Comparison of ENCODE assay signal across 8 cellular contexts in genomic region chr7:158827411-158828342, GRCh38. TPM values are rescaled to one million over a fixed set of nuclear protein-coding genes. Genes with fewer than 3 reads are reported as not detected.
DNase-seq lines count a peak whose midpoint lies in the region; ATAC-seq, FAIRE-seq and TF ChIP-seq lines count a peak whose summit lies in the region.

No MANE protein-coding gene starts in this region.

- H2AFZ ChIP-seq in KMS-11 (ENCODE audit: low read depth) (peak overlapping the region; percentile 66), HepG2 (ENCODE audit: low read length) (no peak overlapping the region)

- H3K79me2 ChIP-seq in KMS-11 (ENCODE audit: insufficient read depth, low read depth) (peaks cover 49% of the 10 kb centered on the region), HepG2 (ENCODE audit: insufficient read depth, low read length) (peaks cover 54% of the 10 kb centered on the region)

- H3K4me2 ChIP-seq in KMS-11 (peak overlapping the region; percentile 79), HepG2 (ENCODE audit: low read depth, low read length) (peak overlapping the region; percentile 94)

- no peaks in the 10 kb centered on the region for H3K27me3 ChIP-seq in CD4-positive, alpha-beta memory T cell (ENCODE audit: insufficient read depth, low read length)
- H3K27me3 ChIP-seq in KMS-11 (ENCODE audit: insufficient read depth, low read depth): no peaks in the 10 kb centered on the region
- H3K27me3 ChIP-seq in adrenal gland: no peaks in the 10 kb centered on the region
- H3K27me3 ChIP-seq in HepG2 (ENCODE audit: control insufficient read depth in 1 of 2, insufficient read depth in 2 of 2, low read length in 2 of 2): no peaks in the 10 kb centered on the region; a peak in 1 of 5 replicates
- H3K27me3 ChIP-seq in thyroid gland: no peaks in the 10 kb centered on the region

- peak overlapping the region; percentile 90 to 99 (median 98) for H3K27ac Mint-ChIP-seq in CD4-positive, alpha-beta memory T cell

- H3K4me3 Mint-ChIP-seq in CD4-positive, alpha-beta memory T cell: peak overlapping the region; percentile 90 to 98 (median 96)

- TF ChIP-seq EP300 in HepG2 (IDR thresholded peaks at IDR 0.05; ENCODE audit: low read depth in 2 of 2, low read length in 2 of 2): no peak
- no peak for TF ChIP-seq EP300 in HepG2 (CRISPR knock-in tag; IDR thresholded peaks at IDR 0.05; ENCODE audit: borderline replicate concordance)

- peak overlapping the region; percentile 45 to 87 for H3K4me3 ChIP-seq in CD4-positive, alpha-beta memory T cell (ENCODE audit: low read length in 2 of 2)
- H3K4me3 ChIP-seq in KMS-11 (IDR thresholded peaks at IDR 0.05; ENCODE audit: insufficient read depth, low read depth, low read length) (peak overlapping the region; percentile 70), adrenal gland (peak overlapping the region; percentile 49 to 97 (median 96)), HepG2 (replicated peaks in 1 of 3; ENCODE audit: insufficient read depth in 1 of 3, low read depth in 2 of 3, low read length in 3 of 3) (peak overlapping the region; percentile 77 to 96 (median 90)), thyroid gland (replicated peaks in 1 of 3) (peak overlapping the region; percentile 42 to 98 (median 75))

- H3K9me3 ChIP-seq in CD4-positive, alpha-beta memory T cell (ENCODE audit: control insufficient read depth in 1 of 2, low read length in 2 of 2): no peaks in the 10 kb centered on the region
- H3K9me3 ChIP-seq in adrenal gland (replicated peaks in 1 of 3) (no peaks in the 10 kb centered on the region), HepG2 (ENCODE audit: low read length) (no peaks in the 10 kb centered on the region), thyroid gland (no peaks in the 10 kb centered on the region)

- peaks cover 27 to 60% (median 39%) of the 10 kb centered on the region in 4 donors for H3K4me1 Mint-ChIP-seq in CD4-positive, alpha-beta memory T cell

- no peaks in the 10 kb centered on the region for H3K36me3 ChIP-seq in CD4-positive, alpha-beta memory T cell (ENCODE audit: insufficient read depth, low read length)
- no peaks in the 10 kb centered on the region for H3K36me3 ChIP-seq in KMS-11 (ENCODE audit: insufficient read depth)
- H3K36me3 ChIP-seq in adrenal gland (replicated peaks in 1 of 2): no peaks in the 10 kb centered on the region
- no peaks in the 10 kb centered on the region for H3K36me3 ChIP-seq in HepG2 (replicated peaks in 1 of 2; ENCODE audit: control insufficient read depth in 1 of 2, insufficient read depth in 2 of 2, low read length in 2 of 2)
- H3K36me3 ChIP-seq in thyroid gland: no peaks in the 10 kb centered on the region

- TF ChIP-seq CTCF in KMS-11 (conservative IDR thresholded peaks at IDR 0.05; ENCODE audit: low read depth, low read length) (no peak), adrenal gland (IDR thresholded peaks at IDR 0.05) (no peak), HepG2 (CRISPR knock-in tag; IDR thresholded peaks at IDR 0.05) (no peak), thyroid gland (IDR thresholded peaks at IDR 0.05) (no peak)

- H3K27me3 Mint-ChIP-seq in CD4-positive, alpha-beta memory T cell: no peaks in the 10 kb centered on the region

- TF ChIP-seq POLR2A in adrenal gland (IDR thresholded peaks at IDR 0.05): peak in 1 of 2 donors; percentile 63
- no peak for TF ChIP-seq POLR2A in HepG2 (IDR thresholded peaks at IDR 0.05; ENCODE audit: insufficient read depth in 1 of 2, low read depth in 2 of 2, low read length in 2 of 2)
- TF ChIP-seq POLR2A in thyroid gland (IDR thresholded peaks at IDR 0.05): no peak

- H3K9ac ChIP-seq in KMS-11: peak overlapping the region; percentile 68
- peak overlapping the region; percentile 91 for H3K9ac ChIP-seq in HepG2 (ENCODE audit: insufficient read depth, low read depth, low read length)

- peaks cover 0 to 2% (median 0%) of the 10 kb centered on the region in 8 donors for H3K9me3 Mint-ChIP-seq in CD4-positive, alpha-beta memory T cell

- peaks cover 10 to 21% of the 10 kb centered on the region in 2 donors for H3K36me3 Mint-ChIP-seq in CD4-positive, alpha-beta memory T cell

- in situ Hi-C loops in HepG2 (cut with HindIII; ENCODE audit: extremely low pct_ligation_motif_present, low pct_unique_long_range_greater_than_20kb): no loop called here

- peak; percentile 46 to 71 (median 62) for DNase-seq in CD4-positive, alpha-beta memory T cell
- DNase-seq in adrenal gland (peak in 1 of 7 donors; percentile 44), HepG2 (ENCODE audit: low spot score) (no peak), thyroid gland (no peak)
- no peak for DNase-seq in activated CD4-positive, alpha-beta T cell treated with anti-CD3 and anti-CD28 coated beads, Interleukin-2, amount 50 U/mL, for 1 hour

- CTCF ChIA-PET in CD4-positive, alpha-beta memory T cell (lab: Charles Lee; ENCODE audit: partially characterized antibody): interaction anchor here (1.1 to 1.9 kb wide), 6 partner anchors 11 to 117 kb away, joined by 3 to 7 read pairs (median 4); no protein-coding TSS in a partner anchor
- CTCF ChIA-PET in HepG2 (lab: Yijun Ruan, JAX; ENCODE audit: low intra/inter-chr PET ratio, low total read pairs): no interaction called here

- intact Hi-C loops in CD4-positive, alpha-beta memory T cell (cut with micrococcal nuclease): loop anchor here (2.0 kb wide), 3 partner anchors 15 to 67 kb away; no protein-coding TSS in a partner anchor
- intact Hi-C loops in adrenal gland (cut with DNase I) (loop anchor here in 1 of 2 donors (5.0 kb wide), 1 partner anchor 45 kb away; no protein-coding TSS in a partner anchor), HepG2 (cut with micrococcal nuclease; ENCODE audit: unreplicated experiment) (no loop called here), thyroid gland (cut with DNase I) (no loop called here)

- ATAC-seq in HepG2: no peak
- ATAC-seq in HG03439 (IDR thresholded peaks at IDR 0.05; ENCODE audit: unreplicated experiment): no peak
- no peak for ATAC-seq in HG03378 (IDR thresholded peaks at IDR 0.05; ENCODE audit: unreplicated experiment)

- WGBS in adrenal gland, 4 donors: 20 to 25% (median 25%) methylated on average over 21 of the region's 21 CpGs
- 21% methylated on average over 21 of the region's 21 CpGs for WGBS in HepG2 (ENCODE audit: low lambda C conversion rate)
- WGBS in thyroid gland, 2 donors: 29 to 32% methylated on average over 20 to 21 of the region's 21 CpGs

- no peak for TF ChIP-seq RAD21 in HepG2 (CRISPR knock-in tag; IDR thresholded peaks at IDR 0.05)

- peak overlapping the region; percentile 95 for H3K27ac ChIP-seq in CD4-positive, alpha-beta memory T cell (ENCODE audit: low read depth, low read length)
- H3K27ac ChIP-seq in KMS-11 (peak overlapping the region; percentile 72), adrenal gland (peak overlapping the region; percentile 91 to 100 (median 99)), HepG2 (ENCODE audit: extremely low read length, insufficient read depth, low read length) (peak overlapping the region; percentile 90), thyroid gland (peak overlapping the region; percentile 89 to 100 (median 100))

- H4K20me1 ChIP-seq in KMS-11 (ENCODE audit: insufficient read depth) (no peaks in the 10 kb centered on the region), HepG2 (ENCODE audit: insufficient read depth, low read length) (peaks cover 17% of the 10 kb centered on the region)

- peaks cover 60% of the 10 kb centered on the region for H3K4me1 ChIP-seq in CD4-positive, alpha-beta memory T cell (ENCODE audit: insufficient read depth, low read length)
- peaks cover 27% of the 10 kb centered on the region for H3K4me1 ChIP-seq in KMS-11 (ENCODE audit: low read depth, poor library complexity, severe bottlenecking)
- H3K4me1 ChIP-seq in adrenal gland (replicated peaks in 1 of 2): peaks cover 7 to 19% of the 10 kb centered on the region in 2 donors
- H3K4me1 ChIP-seq in HepG2 (ENCODE audit: insufficient read depth, low read length): peaks cover 46% of the 10 kb centered on the region
- peaks cover 12 to 18% of the 10 kb centered on the region in 2 donors for H3K4me1 ChIP-seq in thyroid gland

- no peak for FAIRE-seq in HepG2 (lab: Jason Lieb, UNC)

- TSS peak; percentile 79 for BruUV-seq in HepG2 (replicated peaks; lab: Mats Ljungman, UMichigan)

- POLR2A ChIA-PET in CD4-positive, alpha-beta memory T cell (lab: Charles Lee; ENCODE audit: partially characterized antibody): interaction anchor here (1.1 to 13.5 kb wide), 7 partner anchors 10 to 123 kb away, joined by 4 to 255 read pairs (median 25); partner anchors contain the start of gene NCAPG2
- POLR2A ChIA-PET in HepG2 (lab: Yijun Ruan, JAX): interaction anchor here (0.7 to 3.2 kb wide), 4 partner anchors 9 to 29 kb away, joined by 3 to 21 read pairs (median 6); no protein-coding TSS in a partner anchor

RNA-seq across cellular contexts. Expression of gene ESYT2, which starts 1.6 kb away (rescaled TPM):
- 100 to 1,000 TPM; 114 to 116 TPM for total RNA-seq in CD4-positive, alpha-beta memory T cell
- polyA plus RNA-seq in CD4-positive, alpha-beta memory T cell: 10 to 100 TPM; 52.3 to 99.4 TPM
- total RNA-seq in adrenal gland (100 to 1,000 TPM in 2 of 8 donors, 10 to 100 TPM in 6; 56.2 to 102 (median 87.6) TPM), HepG2 (2016; rRNA removed; fragmentation: Illumina TruSeq; extraction: Trizol) (26.0 and 37.3 TPM in 2 replicates), thyroid gland (100 to 1,000 TPM; 102 to 123 (median 116) TPM)
- polyA plus RNA-seq in adrenal gland (10 to 100 TPM; 16.8 to 57.6 (median 24.5) TPM), HepG2 (2011; rRNA removed) (28.5 and 29.6 TPM in 2 replicates)
- total RNA-seq in HepG2 (2016; cell fraction: cytosol; rRNA removed; fragmentation: Illumina TruSeq; extraction: Trizol; ENCODE audit: low read depth): 23.2 and 25.4 TPM in 2 replicates
- total RNA-seq in HepG2 (2016; cell fraction: insoluble cytoplasmic fraction; rRNA removed; fragmentation: Illumina TruSeq; extraction: Trizol): 23.4 and 37.6 TPM in 2 replicates
- 25.1 and 27.8 TPM in 2 replicates for total RNA-seq in HepG2 (2016; cell fraction: membrane; rRNA removed; fragmentation: Illumina TruSeq; extraction: Trizol)
- total RNA-seq in HepG2 (2016; cell fraction: nucleus; rRNA removed; fragmentation: Illumina TruSeq; extraction: Trizol): 30.5 and 36.8 TPM in 2 replicates
- polyA plus RNA-seq in HepG2 (2011; cell fraction: cytosol; rRNA removed): 21.0 and 24.9 TPM in 2 replicates
- 30.7 and 35.6 TPM in 2 replicates for polyA plus RNA-seq in HepG2 (2011; cell fraction: nucleus; rRNA removed)
- 24.9 and 27.0 TPM in 2 replicates for polyA plus RNA-seq in HepG2 (2012)
- 6.2 and 6.5 TPM in 2 replicates for polyA plus RNA-seq in HepG2 (2016; cell fraction: cytosol; fragmentation: Illumina TruSeq; extraction: Trizol; ENCODE audit: low read depth)
- polyA plus RNA-seq in HepG2 (2016; cell fraction: insoluble cytoplasmic fraction; fragmentation: Illumina TruSeq; extraction: Trizol; ENCODE audit: low read depth): 18.2 and 18.4 TPM in 2 replicates
- 12.5 and 13.5 TPM in 2 replicates for polyA plus RNA-seq in HepG2 (2016; cell fraction: membrane; fragmentation: Illumina TruSeq; extraction: Trizol; ENCODE audit: low read depth)
- polyA plus RNA-seq in HepG2 (2016; cell fraction: nucleus; fragmentation: Illumina TruSeq; extraction: Trizol; ENCODE audit: insufficient read depth, low read depth): 36.5 and 39.4 TPM in 2 replicates
- polyA minus RNA-seq in HepG2 (2011; rRNA and poly(A)+ RNA removed; ENCODE audit: low replicate concordance): 37.9 and 66.1 TPM in 2 replicates
- 35.0 and 40.6 TPM in 2 replicates for polyA minus RNA-seq in HepG2 (2011; cell fraction: cytosol; rRNA and poly(A)+ RNA removed)
- 30.6 and 37.2 TPM in 2 replicates for polyA minus RNA-seq in HepG2 (2011; cell fraction: nucleus; rRNA and poly(A)+ RNA removed)

RNA-seq across cellular contexts. Expression of gene DYNC2I1, which starts 28.7 kb away (rescaled TPM):
- total RNA-seq in CD4-positive, alpha-beta memory T cell: 10 to 100 TPM; 14.7 to 15.2 TPM
- polyA plus RNA-seq in CD4-positive, alpha-beta memory T cell: 10 to 100 TPM in 1 of 2 donors, 1 to 10 TPM in 1; 6.2 to 24.1 TPM
- total RNA-seq in adrenal gland (10 to 100 TPM in 6 of 8 donors, 1 to 10 TPM in 2; 6.9 to 19.4 (median 15.2) TPM), HepG2 (2016; rRNA removed; fragmentation: Illumina TruSeq; extraction: Trizol) (3.4 and 4.9 TPM in 2 replicates), thyroid gland (10 to 100 TPM; 19.8 to 32.4 (median 28.4) TPM)
- polyA plus RNA-seq in adrenal gland (10 to 100 TPM; 18.7 to 37.7 (median 20.9) TPM), HepG2 (2011; rRNA removed) (8.6 and 9.1 TPM in 2 replicates)
- total RNA-seq in HepG2 (2016; cell fraction: cytosol; rRNA removed; fragmentation: Illumina TruSeq; extraction: Trizol; ENCODE audit: low read depth): 11.3 and 18.9 TPM in 2 replicates
- 3.1 and 3.9 TPM in 2 replicates for total RNA-seq in HepG2 (2016; cell fraction: insoluble cytoplasmic fraction; rRNA removed; fragmentation: Illumina TruSeq; extraction: Trizol)
- total RNA-seq in HepG2 (2016; cell fraction: membrane; rRNA removed; fragmentation: Illumina TruSeq; extraction: Trizol): 4.8 and 9.2 TPM in 2 replicates
- total RNA-seq in HepG2 (2016; cell fraction: nucleus; rRNA removed; fragmentation: Illumina TruSeq; extraction: Trizol): 3.6 and 5.0 TPM in 2 replicates
- polyA plus RNA-seq in HepG2 (2011; cell fraction: cytosol; rRNA removed): 5.3 and 9.7 TPM in 2 replicates
- polyA plus RNA-seq in HepG2 (2011; cell fraction: nucleus; rRNA removed): 24.5 and 26.0 TPM in 2 replicates
- polyA plus RNA-seq in HepG2 (2012): 4.3 and 5.5 TPM in 2 replicates
- polyA plus RNA-seq in HepG2 (2016; cell fraction: cytosol; fragmentation: Illumina TruSeq; extraction: Trizol; ENCODE audit: low read depth): 0.75 and 0.90 TPM in 2 replicates
- polyA plus RNA-seq in HepG2 (2016; cell fraction: insoluble cytoplasmic fraction; fragmentation: Illumina TruSeq; extraction: Trizol; ENCODE audit: low read depth): 3.5 and 4.2 TPM in 2 replicates
- polyA plus RNA-seq in HepG2 (2016; cell fraction: membrane; fragmentation: Illumina TruSeq; extraction: Trizol; ENCODE audit: low read depth): 0.78 and 0.89 TPM in 2 replicates
- 9.9 and 10.3 TPM in 2 replicates for polyA plus RNA-seq in HepG2 (2016; cell fraction: nucleus; fragmentation: Illumina TruSeq; extraction: Trizol; ENCODE audit: insufficient read depth, low read depth)
- 3.9 and 5.9 TPM in 2 replicates for polyA minus RNA-seq in HepG2 (2011; rRNA and poly(A)+ RNA removed; ENCODE audit: low replicate concordance)
- polyA minus RNA-seq in HepG2 (2011; cell fraction: cytosol; rRNA and poly(A)+ RNA removed): 1.9 and 2.6 TPM in 2 replicates
- polyA minus RNA-seq in HepG2 (2011; cell fraction: nucleus; rRNA and poly(A)+ RNA removed): 8.8 and 11.6 TPM in 2 replicates

Comparison
In these comparisons a context has a peak if more than half of its experiments do, and no peak if none do; other contexts are left out.
1. DNase-seq: peak in CD4-positive, alpha-beta memory T cell (5 of 5); none in HepG2 (single experiment), thyroid gland (0 of 2) and activated CD4-positive, alpha-beta T cell treated with anti-CD3 and anti-CD28 coated beads, Interleukin-2, amount 50 U/mL, for 1 hour (single experiment).
2. Peak in every context shown above with its lines, with median percentiles within 50 percentile points of each other: H3K27ac ChIP-seq and H3K4me3 ChIP-seq.